12 cellular contexts compared by ENCODE assay signal in the genomic region with DNA sequence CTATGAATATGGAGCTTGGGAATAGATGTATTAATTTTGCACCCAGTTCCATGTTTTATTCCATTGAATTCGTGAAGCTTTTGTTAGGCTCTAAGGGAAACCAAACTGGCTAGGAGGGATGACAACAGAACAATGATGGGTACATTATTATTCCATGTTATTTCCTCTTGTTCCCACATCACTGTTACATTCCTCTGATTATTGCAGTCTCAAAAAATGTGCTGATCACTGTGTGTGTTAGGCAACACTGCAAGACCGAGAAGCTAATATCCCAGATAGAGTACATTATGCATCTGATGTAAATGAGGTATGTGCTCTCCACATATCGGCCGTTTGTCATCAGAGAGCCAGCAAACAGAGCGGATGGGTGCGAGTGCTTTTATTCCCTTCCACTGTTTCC.
DNase-seq lines count a peak whose midpoint lies in the region; ATAC-seq and TF ChIP-seq lines count a peak whose summit lies in the region.
"Had no signal": no experiment of that assay in that cellular context is flagged by ENCODE, and none has a peak within 500 bp of the region (broad histone marks: within the 10 kb centered on the region; RNA-seq: fewer than 3 reads in every experiment).

No MANE protein-coding gene starts in this region.

- no peak overlapping the region for H3K27ac ChIP-seq in brain microvascular endothelial cell
- H3K27ac ChIP-seq in esophagus muscularis mucosa (replicated peaks in 1 of 4), result no peak overlapping the region
- no peak overlapping the region for H3K27ac ChIP-seq in body of pancreas

- H3K9me3 ChIP-seq in esophagus muscularis mucosa (no peaks in the 10 kb centered on the region), body of pancreas (no peaks in the 10 kb centered on the region)
- H3K9me3 ChIP-seq: HAP-1 had no signal

- no peak for TF ChIP-seq EP300 in esophagus muscularis mucosa (IDR thresholded peaks at IDR 0.05)

- no peaks in the 10 kb centered on the region for H3K4me1 ChIP-seq in esophagus muscularis mucosa
- no peaks in the 10 kb centered on the region for H3K4me1 ChIP-seq in body of pancreas
- H3K4me1 ChIP-seq: HAP-1 had no signal

- H3K4me3 ChIP-seq in brain microvascular endothelial cell (ENCODE audit: low read depth, low read length) (no peak overlapping the region), esophagus muscularis mucosa (no peak overlapping the region), body of pancreas (no peak overlapping the region)
- H3K4me3 ChIP-seq: HAP-1 had no signal

- TF ChIP-seq POLR2A in esophagus muscularis mucosa (IDR thresholded peaks at IDR 0.05; ENCODE audit: low read depth) (no peak), body of pancreas (IDR thresholded peaks at IDR 0.05) (no peak)

- H3K36me3 ChIP-seq in brain microvascular endothelial cell (replicated peaks) (no peaks in the 10 kb centered on the region), esophagus muscularis mucosa (no peaks in the 10 kb centered on the region), body of pancreas (replicated peaks in 1 of 2; ENCODE audit: insufficient read depth in 1 of 2, low read depth in 2 of 2) (peaks cover 0 to 2% of the 10 kb centered on the region in 2 donors)
- H3K36me3 ChIP-seq: HAP-1 had no signal

- 93% methylated on average over 6 of the region's 6 CpGs for WGBS in esophagus muscularis mucosa
- WGBS in body of pancreas, 2 donors, result 90 to 91% methylated on average over 6 of the region's 6 CpGs

- ATAC-seq in body of pancreas, result no peak

- DNase-seq in NCI-H226 (peak; percentile 29), brain microvascular endothelial cell (peak; percentile 28), iris pigment epithelial cell (ENCODE audit: low read depth) (peak; percentile 28), esophagus muscularis mucosa (ENCODE audit: extremely low spot score) (no peak), body of pancreas (no peak), middle frontal gyrus (ENCODE audit: extremely low spot score, low spot score) (no peak), glomerular visceral epithelial cell (ENCODE audit: extremely low spot score) (no peak)
- DNase-seq: C1 segment of cervical spinal cord; NCI-H1436 treated with DMSO at 0.1 percent for 48 hours; NCI-H2081; NK-92 treated with Interleukin-12 subunit alpha and Interleukin-12 subunit beta, amount 100 ng/mL, for 24 hours had no signal

- H3K27me3 ChIP-seq in brain microvascular endothelial cell (replicated peaks) (no peaks in the 10 kb centered on the region), esophagus muscularis mucosa (no peaks in the 10 kb centered on the region), body of pancreas (no peaks in the 10 kb centered on the region)

- in situ Hi-C loops in brain microvascular endothelial cell (cut with HindIII; ENCODE audit: low pct_ligation_motif_present, low sequenced_read_pairs), result no loop called here

- TF ChIP-seq CTCF in brain microvascular endothelial cell (IDR thresholded peaks at IDR 0.05; ENCODE audit: low read depth, low read length, missing control alignments) (no peak), esophagus muscularis mucosa (IDR thresholded peaks at IDR 0.05) (no peak), body of pancreas (IDR thresholded peaks at IDR 0.05) (no peak)

- intact Hi-C loops in esophagus muscularis mucosa (cut with DNase I) (no loop called here), body of pancreas (cut with DNase I) (no loop called here)

Comparison
In these comparisons a context has a peak if more than half of its experiments do, and no peak if none do; other contexts are left out.
1. DNase-seq: peak in NCI-H226 (single experiment), brain microvascular endothelial cell (single experiment) and iris pigment epithelial cell (single experiment); none in esophagus muscularis mucosa (single experiment), body of pancreas (0 of 4), middle frontal gyrus (single experiment) and glomerular visceral epithelial cell (single experiment).